ENCODE assay signal across 12 cellular contexts in the genomic region with DNA sequence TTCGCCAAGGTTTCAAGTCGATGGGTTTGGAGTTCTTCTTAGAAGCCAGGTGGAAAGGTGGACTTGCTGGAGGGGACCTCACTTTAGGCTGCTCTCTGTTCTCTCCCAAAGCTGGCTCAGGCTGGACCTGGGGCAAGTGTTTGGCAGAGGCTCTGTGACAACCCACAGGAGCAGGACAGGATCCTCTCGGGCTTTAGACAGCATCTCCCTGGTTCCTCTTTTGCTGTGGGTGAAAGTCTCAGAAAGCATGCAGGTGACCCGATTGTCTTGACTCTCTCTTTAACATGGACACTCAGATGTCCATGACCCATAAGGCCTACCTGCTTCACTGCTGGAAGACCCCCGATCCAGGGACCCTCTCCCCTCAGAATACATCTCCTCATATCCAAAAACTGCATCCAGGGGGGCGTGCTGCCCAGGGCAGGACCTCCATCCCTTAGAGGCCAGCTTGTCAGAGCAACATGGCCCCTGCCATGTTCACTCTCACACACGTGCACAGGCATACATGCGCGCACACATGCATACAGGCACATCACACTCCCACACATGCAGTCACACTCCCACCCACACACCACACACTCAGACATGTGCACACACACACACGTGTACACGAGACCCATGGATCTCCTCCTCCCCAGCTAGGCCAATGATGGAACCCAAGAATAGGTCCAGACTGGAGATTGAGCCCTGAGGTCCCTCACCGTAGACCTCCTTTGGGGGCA. TPM values are rescaled to one million over a fixed set of nuclear protein-coding genes. Genes with fewer than 3 reads are reported as not detected.
DNase-seq lines count a peak whose midpoint lies in the region; ATAC-seq, FAIRE-seq and TF ChIP-seq lines count a peak whose summit lies in the region.
"Had no signal": no experiment of that assay in that cellular context is flagged by ENCODE, and none has a peak within 500 bp of the region (broad histone marks: within the 10 kb centered on the region; RNA-seq: fewer than 3 reads in every experiment).

No MANE protein-coding gene starts in this region.

- H3K4me2 ChIP-seq in H9 (ENCODE audit: insufficient read depth, insufficient read length, low read length) (no peak overlapping the region), GM12878 (ENCODE audit: control insufficient read depth, insufficient read depth) (no peak overlapping the region)

- no peak overlapping the region for H2BK120ac ChIP-seq in H9 (ENCODE audit: low read depth, low read length, poor library complexity, severe bottlenecking)

- H4K91ac ChIP-seq in H9 (ENCODE audit: insufficient read length, low read depth, low read length), result no peak overlapping the region

- H3K36me3 ChIP-seq in GM12878 (ENCODE audit: control insufficient read depth in 2 of 2, insufficient read depth in 2 of 2, low read length in 1 of 2), result peaks cover 18 to 19% of the 10 kb centered on the region in 2 experiments

- H2AFZ ChIP-seq in H9 (ENCODE audit: low read length) (no peak overlapping the region), GM12878 (ENCODE audit: control insufficient read depth, low read depth, low read length) (no peak overlapping the region)

- H3K23me2 ChIP-seq in H9 (ENCODE audit: insufficient read length, low read depth, low read length, poor library complexity, severe bottlenecking), result no peaks in the 10 kb centered on the region

- no peak overlapping the region for H2BK15ac ChIP-seq in H9 (ENCODE audit: low read depth, low read length)

- no peak overlapping the region for H2AK5ac ChIP-seq in H9 (ENCODE audit: insufficient read length, low read length)

- H3K27ac ChIP-seq in 22Rv1 (peak overlapping the region; percentile 13; the same call in 1 of the 2 replicates), H9 (ENCODE audit: insufficient read length, low read depth, low read length) (no peak overlapping the region), GM12878 (ENCODE audit: control insufficient read depth, insufficient read depth) (no peak overlapping the region)
- H3K27ac ChIP-seq: C4-2B had no signal

- SMC1A ChIA-PET in GM12878 (lab: Charles Lee; ENCODE audit: uncharacterized antibody, unreplicated experiment), result no interaction called here

- no peaks in the 10 kb centered on the region for H3K79me1 ChIP-seq in H9 (ENCODE audit: insufficient read depth, low read depth, low read length, poor library complexity, severe bottlenecking)

- POLR2A ChIA-PET in GM12878 (lab: Charles Lee), result no interaction called here

- no peak overlapping the region for H3K23ac ChIP-seq in H9 (ENCODE audit: insufficient read length, low read depth, low read length)

- DNase-seq in H9 (no peak), GM12878 (ENCODE audit: low read depth, low spot score) (no peak), HuH-7.5 (ENCODE audit: low spot score) (no peak), GF-D8 (lab: John Stamatoyannopoulos, UW) (no peak)
- DNase-seq: activated B cell treated with CpG ODN at 0.5 μM for 24 hours, NCI-H226, RPMI8226 had no signal

- intact Hi-C loops in GM12878 (cut with micrococcal nuclease; ENCODE audit: unreplicated experiment), result no loop called here

- no peak overlapping the region for H4K5ac ChIP-seq in H9 (ENCODE audit: insufficient read length, low read depth, low read length)

- H2BK20ac ChIP-seq in H9 (ENCODE audit: low read depth, low read length, poor library complexity, severe bottlenecking), result no peak overlapping the region

- H3K27me3 Mint-ChIP-seq in H9 (ENCODE audit: low read depth) (peaks cover 2% of the 10 kb centered on the region; the same call in 1 of the 2 replicates), nephron (ENCODE audit: low read depth) (no peaks in the 10 kb centered on the region)
- H3K27me3 Mint-ChIP-seq: activated B cell treated with CpG ODN at 0.5 μM for 24 hours had no signal

- H3K27ac Mint-ChIP-seq in H9, result peak overlapping the region; percentile 44 to 59 (median 45); a peak in 4 of 7 replicates
- peak overlapping the region; percentile 82 to 96 (median 88) for H3K27ac Mint-ChIP-seq in nephron
- H3K27ac Mint-ChIP-seq: activated B cell treated with CpG ODN at 0.5 μM for 24 hours had no signal

- no peaks in the 10 kb centered on the region for H3K4me1 ChIP-seq in H9 (ENCODE audit: insufficient read depth, low read length)
- no peaks in the 10 kb centered on the region for H3K4me1 ChIP-seq in GM12878 (ENCODE audit: control insufficient read depth, insufficient read depth, low read length)

- no peak for TF ChIP-seq RAD21 in GM12878 (IDR thresholded peaks at IDR 0.05; ENCODE audit: insufficient read depth, low read depth, low read length)

- no peak for TF ChIP-seq EP300 in GM12878 (IDR thresholded peaks at IDR 0.05; ENCODE audit: borderline replicate concordance in 1 of 2, control insufficient read depth in 1 of 2, low read depth in 2 of 2, low read length in 2 of 2)

- no peak overlapping the region for H3K56ac ChIP-seq in H9 (ENCODE audit: insufficient read length, low read depth, low read length)

- no peak overlapping the region for H3K4me3 Mint-ChIP-seq in H9
- H3K4me3 Mint-ChIP-seq in nephron, result no peak overlapping the region
- H3K4me3 Mint-ChIP-seq: activated B cell treated with CpG ODN at 0.5 μM for 24 hours had no signal

- H3K27me3 ChIP-seq in H9 (ENCODE audit: insufficient read depth, low read length), result no peaks in the 10 kb centered on the region
- H3K27me3 ChIP-seq in GM12878 (replicated peaks in 1 of 2; ENCODE audit: control insufficient read depth in 2 of 2, insufficient read depth in 2 of 2, low read length in 1 of 2), result no peaks in the 10 kb centered on the region

- no peak overlapping the region for H3K4me3 ChIP-seq in GM12878

- no peak overlapping the region for H2BK5ac ChIP-seq in H9 (ENCODE audit: insufficient read length, low read length)

- CTCF ChIA-PET in GM12878 (lab: Yijun Ruan, JAX), result no interaction called here

- H3K9me3 ChIP-seq in H9 (ENCODE audit: control insufficient read depth, low read depth, low read length), result no peaks in the 10 kb centered on the region
- no peaks in the 10 kb centered on the region for H3K9me3 ChIP-seq in GM12878 (replicated peaks; ENCODE audit: control insufficient read depth, insufficient read depth, low read length)

- ATAC-seq in GM12878 (peak; percentile 19; the same call in 2 of the 3 replicates), HG02571 (IDR thresholded peaks at IDR 0.05; ENCODE audit: unreplicated experiment) (no peak), GM18873 (IDR thresholded peaks at IDR 0.05; ENCODE audit: low FRiP score, unreplicated experiment) (no peak)

- TF ChIP-seq CTCF in 22Rv1 (IDR thresholded peaks at IDR 0.05) (no peak), H9 (conservative IDR thresholded peaks at IDR 0.05) (no peak), GM12878 (IDR thresholded peaks at IDR 0.05 in 2 of 3, conservative IDR thresholded peaks at IDR 0.05 in 1 of 3; ENCODE audit: control insufficient read depth in 2 of 3, extremely low read depth in 1 of 3, insufficient read depth in 1 of 3, low read depth in 3 of 3, low read length in 3 of 3) (no peak), nephron (IDR thresholded peaks at IDR 0.05; ENCODE audit: unreplicated experiment in 3 of 3) (no peak)

- H3K4me1 Mint-ChIP-seq in H9 (peaks cover 22 to 33% of the 10 kb centered on the region in 2 experiments), nephron (peaks cover 45% of the 10 kb centered on the region)
- H3K4me1 Mint-ChIP-seq: activated B cell treated with CpG ODN at 0.5 μM for 24 hours had no signal

- FAIRE-seq in GM12878 (lab: Jason Lieb, UNC), result no peak

- BruUV-seq in GM12878 (replicated peaks; lab: Mats Ljungman, UMichigan), result no TSS peak

- no peak overlapping the region for H3K18ac ChIP-seq in H9 (ENCODE audit: insufficient read length, low read depth, low read length)

- H3K36me3 Mint-ChIP-seq in H9 (ENCODE audit: insufficient read depth in 1 of 3, low read depth in 3 of 3) (peaks cover 20 to 49% (median 37%) of the 10 kb centered on the region in 3 experiments; a peak in 6 of 7 replicates), nephron (ENCODE audit: low read depth) (peaks cover 41% of the 10 kb centered on the region)

- H4K8ac ChIP-seq in H9 (replicated peaks; ENCODE audit: insufficient read length, low read depth, low read length), result no peak overlapping the region

- no peak overlapping the region for H2BK12ac ChIP-seq in H9 (ENCODE audit: insufficient read length, low read depth, low read length)

- H3T11ph ChIP-seq in H9 (ENCODE audit: low read length), result no peak overlapping the region

- peak; percentile 56 for TF ChIP-seq POLR2A in GM12878 (IDR thresholded peaks at IDR 0.05; ENCODE audit: low read depth, low read length)

- no peak overlapping the region for H3K14ac ChIP-seq in H9 (ENCODE audit: insufficient read depth, low read length)

- H3K9ac ChIP-seq in H9 (ENCODE audit: extremely low read depth, insufficient read length, low read length) (no peak overlapping the region), GM12878 (ENCODE audit: control insufficient read depth, insufficient read depth, low read length) (no peak overlapping the region)

- H3K79me2 ChIP-seq in H9 (ENCODE audit: insufficient read depth, low read length) (no peaks in the 10 kb centered on the region), GM12878 (ENCODE audit: control insufficient read depth, insufficient read depth, low read length) (no peaks in the 10 kb centered on the region)

- H3K9me3 Mint-ChIP-seq in H9 (no peaks in the 10 kb centered on the region), nephron (no peaks in the 10 kb centered on the region)
- H3K9me3 Mint-ChIP-seq: activated B cell treated with CpG ODN at 0.5 μM for 24 hours had no signal

- RAD21 ChIA-PET in GM12878 (lab: Charles Lee; ENCODE audit: unreplicated experiment), result no interaction called here

- H4K20me1 ChIP-seq in H9 (ENCODE audit: control insufficient read depth, insufficient read depth, insufficient read length), result no peaks in the 10 kb centered on the region
- no peaks in the 10 kb centered on the region for H4K20me1 ChIP-seq in GM12878 (ENCODE audit: control insufficient read depth, insufficient read depth)

- in situ Hi-C loops in GM12878 (cut with MboI), result no loop called here

- no CpG with 5 or more reads among the region's 12 CpGs for WGBS in H9 (ENCODE audit: extremely low coverage, insufficient read length, low lambda C conversion rate)
- WGBS in GM12878 (ENCODE audit: insufficient coverage, insufficient replicate concordance, low lambda C conversion rate, missing lambda C conversion rate), result 83% methylated on average over 12 of the region's 12 CpGs

- no peak overlapping the region for H3K4ac ChIP-seq in H9 (ENCODE audit: low read depth, low read length)

RNA-seq across cellular contexts. Expression of gene MRPL37, which starts 21.3 kb away (rescaled TPM):
- total RNA-seq in H9 (2021) (123 and 125 TPM in 2 replicates), GM12878 (2014; rRNA removed) (170 and 179 TPM in 2 replicates), GM12878 (2014; rRNA removed; fragmentation: Illumina TruSeq; extraction: Trizol) (124 and 130 TPM in 2 replicates), GM12878 (2021) (150 and 158 TPM in 2 replicates)
- total RNA-seq in GM12878 (2013; cell fraction: nucleolus; rRNA removed), result 36.5 and 36.7 TPM in 2 replicates
- 68.3 TPM for polyA plus RNA-seq in GM12878 (2011; ENCODE audit: low read depth)
- polyA plus RNA-seq in GM12878 (2011; rRNA removed) (32.9 and 47.8 TPM in 2 replicates), GM12878 (2014; fragmentation: Illumina TruSeq; extraction: Trizol) (184 and 190 TPM in 2 replicates), GM12878 (2014; fragmentation: Nextera tagmentation; extraction: Ambion mirVana) (100 to 1,000 TPM in 1 of 2 experiments, 10 to 100 TPM in 1; 41.4 to 109 TPM), GM12878 (2014; rRNA removed) (166 and 167 TPM in 2 replicates), GM12878 (2016; fragmentation: Nextera tagmentation; extraction: Ambion mirVana) (100 to 1,000 TPM; 194 to 217 TPM)
- polyA plus RNA-seq in GM12878 (2011; cell fraction: cytosol; rRNA removed), result 71.1 and 71.4 TPM in 2 replicates
- polyA plus RNA-seq in GM12878 (2011; cell fraction: nucleus; rRNA removed), result 20.1 and 31.6 TPM in 2 replicates
- polyA plus RNA-seq in GM12878 (2012), result 99.0 and 109 TPM in 2 replicates
- 21.4 and 35.8 TPM in 2 replicates for polyA minus RNA-seq in GM12878 (2011; rRNA and poly(A)+ RNA removed)
- 15.0 and 16.5 TPM in 2 replicates for polyA minus RNA-seq in GM12878 (2011; cell fraction: cytosol; rRNA and poly(A)+ RNA removed)
- 8.8 and 11.5 TPM in 2 replicates for polyA minus RNA-seq in GM12878 (2011; cell fraction: nucleus; rRNA and poly(A)+ RNA removed)

RNA-seq across cellular contexts. Expression of gene CYB5RL, which starts 21.4 kb away (rescaled TPM):
- total RNA-seq in H9 (2021) (12.3 and 12.6 TPM in 2 replicates), GM12878 (2014; rRNA removed) (6.3 and 7.5 TPM in 2 replicates), GM12878 (2014; rRNA removed; fragmentation: Illumina TruSeq; extraction: Trizol) (5.9 and 6.8 TPM in 2 replicates), GM12878 (2021) (8.7 and 11.2 TPM in 2 replicates)
- 25.4 and 31.7 TPM in 2 replicates for total RNA-seq in GM12878 (2013; cell fraction: nucleolus; rRNA removed)
- polyA plus RNA-seq in GM12878 (2011; ENCODE audit: low read depth), result 3.0 TPM
- polyA plus RNA-seq in GM12878 (2011; rRNA removed) (5.5 and 7.2 TPM in 2 replicates), GM12878 (2014; fragmentation: Illumina TruSeq; extraction: Trizol) (6.2 and 8.6 TPM in 2 replicates), GM12878 (2014; fragmentation: Nextera tagmentation; extraction: Ambion mirVana) (1 to 10 TPM; 3.1 to 5.0 TPM), GM12878 (2014; rRNA removed) (7.0 and 7.2 TPM in 2 replicates), GM12878 (2016; fragmentation: Nextera tagmentation; extraction: Ambion mirVana) (1 to 10 TPM; 7.0 to 8.0 TPM)
- 9.4 and 9.7 TPM in 2 replicates for polyA plus RNA-seq in GM12878 (2011; cell fraction: cytosol; rRNA removed)
- polyA plus RNA-seq in GM12878 (2011; cell fraction: nucleus; rRNA removed), result 13.1 and 14.8 TPM in 2 replicates
- 4.0 and 4.1 TPM in 2 replicates for polyA plus RNA-seq in GM12878 (2012)
- 6.8 and 12.3 TPM in 2 replicates for polyA minus RNA-seq in GM12878 (2011; rRNA and poly(A)+ RNA removed)
- polyA minus RNA-seq in GM12878 (2011; cell fraction: cytosol; rRNA and poly(A)+ RNA removed), result 2.3 and 2.9 TPM in 2 replicates
- 5.2 and 8.3 TPM in 2 replicates for polyA minus RNA-seq in GM12878 (2011; cell fraction: nucleus; rRNA and poly(A)+ RNA removed)
